Comparison of ENCODE assay signal across 8 cellular contexts in the genomic region with DNA sequence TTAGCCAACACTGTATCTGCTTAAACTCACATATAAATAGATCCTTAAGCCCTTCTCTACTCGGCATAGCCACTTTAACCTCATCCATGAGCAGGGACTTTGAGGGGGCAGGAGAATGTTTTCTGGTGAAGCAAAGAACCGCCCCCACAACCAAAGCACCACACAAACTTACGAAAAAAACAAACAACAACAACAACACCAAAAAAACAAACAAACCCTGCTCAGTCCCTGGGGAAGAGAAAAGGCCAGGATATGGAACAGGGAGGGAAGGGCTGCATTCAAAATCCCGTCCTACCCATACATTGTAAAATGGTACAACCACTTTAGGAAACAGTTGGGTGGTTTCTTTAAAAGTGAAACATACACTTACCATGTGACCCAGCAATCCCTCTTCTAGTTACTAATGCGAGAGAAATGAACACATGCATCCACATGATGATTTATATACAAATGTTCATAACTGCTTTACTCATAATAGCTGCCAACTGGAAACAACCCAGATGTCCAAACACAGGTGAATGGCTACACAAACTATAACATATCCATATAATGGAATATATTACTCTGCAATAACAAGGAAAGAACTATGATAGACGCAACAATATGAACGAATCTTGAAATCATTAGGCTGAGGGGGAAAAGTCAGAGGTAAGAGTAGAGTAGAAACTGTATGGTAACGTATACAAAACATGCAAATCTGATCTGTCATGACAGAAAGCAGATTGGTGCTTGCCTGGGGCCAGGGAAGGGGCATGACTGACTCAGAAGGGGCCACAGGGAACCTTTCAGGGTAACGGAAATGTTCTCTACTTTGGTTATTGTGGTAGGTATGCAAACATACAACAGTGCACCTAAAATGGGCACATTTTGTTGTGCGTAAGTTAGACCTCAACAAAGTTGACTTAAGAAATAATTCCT. TPM values are rescaled to one million over a fixed set of nuclear protein-coding genes. Genes with fewer than 3 reads are reported as not detected.
A peak's percentile ranks its signal among the peaks of the same experiment; 100 is the strongest.
DNase-seq lines count a peak whose midpoint lies in the region; ATAC-seq and TF ChIP-seq lines count a peak whose summit lies in the region.

No MANE protein-coding gene starts in this region.

- no peaks in the 10 kb centered on the region for H3K79me2 ChIP-seq in ACC112 (ENCODE audit: control insufficient read depth, insufficient read depth, low read length, unreplicated experiment)

- no peak overlapping the region for H3K27ac ChIP-seq in ACC112 (ENCODE audit: low read depth, low read length)
- peak overlapping the region; percentile 90 for H3K27ac ChIP-seq in upper lobe of right lung

- H3K4me3 Mint-ChIP-seq in activated naive CD8-positive, alpha-beta T cell treated with anti-CD3 and anti-CD28 coated beads for 36 hours: no peak overlapping the region

- no peak for TF ChIP-seq EP300 in Ishikawa (IDR thresholded peaks at IDR 0.05; ENCODE audit: borderline replicate concordance)

- peak; percentile 60 for DNase-seq in activated naive CD8-positive, alpha-beta T cell treated with anti-CD3 and anti-CD28 coated beads for 36 hours
- no peak for DNase-seq in left colon
- no peak for DNase-seq in upper lobe of right lung
- DNase-seq in SKM-1 (lab: John Stamatoyannopoulos, UW; ENCODE audit: unreplicated experiment): no peak

- H3K27me3 ChIP-seq in ACC112 (ENCODE audit: insufficient read depth, low read length) (no peaks in the 10 kb centered on the region), upper lobe of right lung (no peaks in the 10 kb centered on the region)

- peaks cover 37% of the 10 kb centered on the region for H3K4me1 Mint-ChIP-seq in activated naive CD8-positive, alpha-beta T cell treated with anti-CD3 and anti-CD28 coated beads for 36 hours

- TF ChIP-seq RAD21 in Ishikawa (IDR thresholded peaks at IDR 0.05; ENCODE audit: low read depth): no peak

- peak overlapping the region; percentile 86 for H3K27ac Mint-ChIP-seq in activated naive CD8-positive, alpha-beta T cell treated with anti-CD3 and anti-CD28 coated beads for 36 hours

- TF ChIP-seq CTCF in upper lobe of right lung (IDR thresholded peaks at IDR 0.05): no peak

- no peaks in the 10 kb centered on the region for H3K36me3 Mint-ChIP-seq in activated naive CD8-positive, alpha-beta T cell treated with anti-CD3 and anti-CD28 coated beads for 36 hours

- intact Hi-C loops in left colon (cut with DNase I, micrococcal nuclease) (no loop called here), upper lobe of right lung (cut with DNase I) (no loop called here)

- H3K4me1 ChIP-seq in ACC112 (ENCODE audit: control insufficient read depth, insufficient read depth, low read length, unreplicated experiment) (peaks cover 14% of the 10 kb centered on the region), upper lobe of right lung (peaks cover 21% of the 10 kb centered on the region)

- H3K9me3 Mint-ChIP-seq in activated naive CD8-positive, alpha-beta T cell treated with anti-CD3 and anti-CD28 coated beads for 36 hours: no peaks in the 10 kb centered on the region

- H3K4me3 ChIP-seq in ACC112 (ENCODE audit: low read depth, low read length) (no peak overlapping the region), upper lobe of right lung (no peak overlapping the region)

- H3K27me3 Mint-ChIP-seq in activated naive CD8-positive, alpha-beta T cell treated with anti-CD3 and anti-CD28 coated beads for 36 hours: no peaks in the 10 kb centered on the region

- H3K36me3 ChIP-seq in ACC112 (ENCODE audit: insufficient read depth, low read length): no peaks in the 10 kb centered on the region
- no peaks in the 10 kb centered on the region for H3K36me3 ChIP-seq in upper lobe of right lung

- no peaks in the 10 kb centered on the region for H3K9me3 ChIP-seq in upper lobe of right lung

- H2AFZ ChIP-seq in ACC112 (ENCODE audit: low read length, unreplicated experiment): peak overlapping the region; percentile 71

- ATAC-seq in left colon (peak; percentile 25), upper lobe of right lung (no peak), HG02885 (IDR thresholded peaks at IDR 0.05; ENCODE audit: poor library complexity, unreplicated experiment) (no peak), HG02970 (IDR thresholded peaks at IDR 0.05; ENCODE audit: low FRiP score, unreplicated experiment) (no peak)

TF ChIP-seq in Ishikawa, 13 proteins besides CTCF, POLR2A, EP300 and RAD21:
- TF ChIP-seq YY1 (IDR thresholded peaks at IDR 0.05; ENCODE audit: low read depth) (no peak), TEAD4 (IDR thresholded peaks at IDR 0.05) (no peak)
- TF ChIP-seq, protein P1, sequence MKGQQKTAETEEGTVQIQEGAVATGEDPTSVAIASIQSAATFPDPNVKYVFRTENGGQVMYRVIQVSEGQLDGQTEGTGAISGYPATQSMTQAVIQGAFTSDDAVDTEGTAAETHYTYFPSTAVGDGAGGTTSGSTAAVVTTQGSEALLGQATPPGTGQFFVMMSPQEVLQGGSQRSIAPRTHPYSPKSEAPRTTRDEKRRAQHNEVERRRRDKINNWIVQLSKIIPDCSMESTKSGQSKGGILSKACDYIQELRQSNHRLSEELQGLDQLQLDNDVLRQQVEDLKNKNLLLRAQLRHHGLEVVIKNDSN (IDR thresholded peaks at IDR 0.05): 0 out of 2 replicates have a peak, but pooled peaks have one; percentile 30
TF ChIP-seq in Ishikawa: peak in this region for 1.

RNA-seq across cellular contexts. Expression of gene TOB1, which starts 37.7 kb away (rescaled TPM):
- total RNA-seq in activated naive CD8-positive, alpha-beta T cell treated with anti-CD3 and anti-CD28 coated beads for 36 hours: 10 to 100 TPM; 40.1 to 44.9 TPM
- total RNA-seq in left colon (100 to 1,000 TPM; 138 to 175 TPM), upper lobe of right lung (70.1 TPM)
